11 cellular contexts compared by ENCODE assay signal in genomic region chr1:54519709-54520108, GRCh38. TPM values are rescaled to one million over a fixed set of nuclear protein-coding genes. Genes with fewer than 3 reads are reported as not detected.
DNase-seq lines count a peak whose midpoint lies in the region; TF ChIP-seq lines count a peak whose summit lies in the region.
"Had no signal": no experiment of that assay in that cellular context is flagged by ENCODE, and none has a peak within 500 bp of the region (broad histone marks: within the 10 kb centered on the region; RNA-seq: fewer than 3 reads in every experiment).

No MANE protein-coding gene starts in this region.

- H3K27me3 ChIP-seq in PC-9 (ENCODE audit: insufficient read depth, low read depth) (no peaks in the 10 kb centered on the region), uterus (no peaks in the 10 kb centered on the region)
- H3K27me3 ChIP-seq: gastroesophageal sphincter, vagina had no signal

- H3K4me1 ChIP-seq in PC-9 (replicated peaks; ENCODE audit: insufficient read depth) (no peaks in the 10 kb centered on the region), uterus (no peaks in the 10 kb centered on the region)
- H3K4me1 ChIP-seq: gastroesophageal sphincter, vagina had no signal

- intact Hi-C loops in PC-9 (cut with micrococcal nuclease; ENCODE audit: unreplicated experiment) (no loop called here), uterus (cut with DNase I; ENCODE audit: low total_unique reads) (no loop called here)

- no peak overlapping the region for H3K4me2 ChIP-seq in PC-9

- no peak overlapping the region for H3K27ac ChIP-seq in 22Rv1
- H3K27ac ChIP-seq in PC-9 = no peak overlapping the region
- H3K27ac ChIP-seq in uterus = no peak overlapping the region
- H3K27ac ChIP-seq: gastroesophageal sphincter, vagina had no signal

- H3K9me2 ChIP-seq in PC-9 (ENCODE audit: insufficient read depth) = no peaks in the 10 kb centered on the region

- peaks cover 3% of the 10 kb centered on the region for H3K27me3 Mint-ChIP-seq in glutamatergic neuron (ENCODE audit: unreplicated experiment)

- H3K36me3 Mint-ChIP-seq in glutamatergic neuron (ENCODE audit: unreplicated experiment) = no peaks in the 10 kb centered on the region
- H3K36me3 Mint-ChIP-seq: memory B cell had no signal

- peak; percentile 35 for TF ChIP-seq CTCF in 22Rv1 (IDR thresholded peaks at IDR 0.05)
- TF ChIP-seq CTCF in GM12872 (IDR thresholded peaks at IDR 0.05; ENCODE audit: insufficient read depth, low read depth, low read length) = peak; percentile 40; the same call in 2 of the 3 replicates
- TF ChIP-seq CTCF in PC-9 (conservative IDR thresholded peaks at IDR 0.05) = 0 out of 2 replicates have a peak, but pooled peaks have one; percentile 18
- TF ChIP-seq CTCF in uterus (IDR thresholded peaks at IDR 0.05) = no peak
- no peak for TF ChIP-seq CTCF in glutamatergic neuron (IDR thresholded peaks at IDR 0.05; ENCODE audit: partially characterized antibody, unreplicated experiment)

- no peaks in the 10 kb centered on the region for H3K36me3 ChIP-seq in PC-9 (ENCODE audit: low read depth)
- no peaks in the 10 kb centered on the region for H3K36me3 ChIP-seq in uterus
- H3K36me3 ChIP-seq: gastroesophageal sphincter, vagina had no signal

- peaks cover 12% of the 10 kb centered on the region; the same call in 1 of the 2 replicates for H3F3A ChIP-seq in PC-9 (ENCODE audit: insufficient read depth, low read depth)

- H2AFZ ChIP-seq in PC-9 = no peak overlapping the region

- DNase-seq in PC-9 (no peak), iPS-NIHi11 (ENCODE audit: low spot score) (peak; percentile 88), NCI-H1092 (lab: John Stamatoyannopoulos, UW) (no peak), uterus (no peak), NCI-H226 (no peak), glutamatergic neuron (no peak)

- no peaks in the 10 kb centered on the region for H4K20me1 ChIP-seq in PC-9 (ENCODE audit: insufficient read depth)

- no peak overlapping the region for H3K4me3 Mint-ChIP-seq in glutamatergic neuron (ENCODE audit: unreplicated experiment)
- H3K4me3 Mint-ChIP-seq: memory B cell had no signal

- H3K79me2 ChIP-seq in PC-9 (ENCODE audit: low read depth) = no peaks in the 10 kb centered on the region

- BruUV-seq in PC-9 (replicated peaks; lab: Mats Ljungman, UMichigan) = no TSS peak

- peaks cover 9% of the 10 kb centered on the region for H3K9me3 Mint-ChIP-seq in glutamatergic neuron (ENCODE audit: unreplicated experiment)
- H3K9me3 Mint-ChIP-seq: memory B cell had no signal

- H3K4me3 ChIP-seq in PC-9 (no peak overlapping the region), uterus (no peak overlapping the region)
- H3K4me3 ChIP-seq: gastroesophageal sphincter, vagina had no signal

- no peak for TF ChIP-seq POLR2A in uterus (IDR thresholded peaks at IDR 0.05)

- H3K9me3 ChIP-seq in PC-9 (ENCODE audit: insufficient read depth, low read depth) (no peaks in the 10 kb centered on the region), uterus (no peaks in the 10 kb centered on the region)
- H3K9me3 ChIP-seq: gastroesophageal sphincter, vagina had no signal

- no peak overlapping the region for H3K27ac Mint-ChIP-seq in glutamatergic neuron (ENCODE audit: unreplicated experiment)
- H3K27ac Mint-ChIP-seq: memory B cell had no signal

- peaks cover 5% of the 10 kb centered on the region for H3K4me1 Mint-ChIP-seq in glutamatergic neuron (ENCODE audit: low read depth, unreplicated experiment)
- H3K4me1 Mint-ChIP-seq: memory B cell had no signal

- CTCF ChIA-PET in PC-9 (lab: Charles Lee) = no interaction called here

- POLR2A ChIA-PET in PC-9 (lab: Charles Lee; ENCODE audit: unreplicated experiment) = no interaction called here

RNA-seq across cellular contexts. Expression of gene ACOT11, which starts 28.3 kb away (rescaled TPM):
- total RNA-seq in PC-9 (2021) = 24.9 and 25.7 TPM in 2 replicates
- 10 to 100 TPM in 2 of 4 donors, 1 to 10 TPM in 2; 2.4 to 17.1 (median 10.1) TPM for total RNA-seq in uterus
- 0.32 TPM for total RNA-seq in glutamatergic neuron (ENCODE audit: unreplicated experiment)

Comparison
In these comparisons a context has a peak if more than half of its experiments do, and no peak if none do; other contexts are left out.
1. CTCF ChIP-seq: peak in 22Rv1 (single experiment), GM12872 (single experiment) and PC-9 (single experiment); none in uterus (0 of 4) and glutamatergic neuron (single experiment).